In the genomic region with DNA sequence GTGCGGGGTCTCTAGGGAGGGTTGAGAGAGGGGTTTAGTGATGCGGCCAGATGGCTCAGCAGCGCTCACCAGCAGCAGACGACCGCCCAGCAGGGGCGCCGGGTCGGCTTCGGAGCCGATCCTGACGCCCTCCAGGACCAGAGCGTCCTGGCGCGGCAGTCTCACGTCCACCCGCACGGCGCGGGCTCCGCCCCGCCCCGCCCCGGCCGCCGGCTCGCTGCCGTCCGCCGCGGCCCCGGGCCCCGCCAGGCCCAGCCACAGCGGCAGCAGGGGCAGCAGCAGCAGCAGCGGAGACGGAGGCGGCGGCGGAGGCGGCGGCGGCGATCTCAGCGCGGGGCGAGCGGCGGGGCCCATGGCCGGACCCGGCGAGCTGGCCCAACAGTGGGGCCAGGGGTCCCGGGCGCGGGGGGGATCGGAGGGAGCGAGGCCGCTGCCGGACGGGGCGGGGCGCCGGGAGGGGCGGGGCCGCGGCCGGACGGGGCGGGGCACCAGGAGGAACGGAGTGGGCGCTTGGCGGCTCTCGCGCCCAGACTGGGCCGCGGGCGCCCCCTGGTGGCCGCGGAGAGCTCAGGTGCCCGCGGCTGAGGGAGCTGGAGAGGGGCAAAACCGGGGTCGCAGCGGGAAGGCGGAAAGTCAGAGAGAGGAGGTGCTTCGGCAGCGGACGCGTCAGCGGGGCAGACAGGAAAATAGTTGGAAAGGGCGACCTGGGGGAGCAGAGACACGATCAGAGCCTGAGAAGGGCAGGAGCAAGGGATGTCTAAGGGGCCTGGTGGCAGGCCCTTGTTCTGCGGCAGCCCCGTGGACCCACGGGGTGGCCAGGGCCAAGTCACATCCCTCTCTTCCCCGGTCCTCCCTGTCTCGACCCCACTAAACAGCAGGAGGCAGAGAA, we compare ENCODE assay signal across 8 cellular contexts. TPM values are rescaled to one million over a fixed set of nuclear protein-coding genes. Genes with fewer than 3 reads are reported as not detected.
A peak's percentile ranks its signal among the peaks of the same experiment; 100 is the strongest.
DNase-seq lines count a peak whose midpoint lies in the region; ATAC-seq and TF ChIP-seq lines count a peak whose summit lies in the region.

Gene RNF215, minus strand, starts transcription at position 452 of the 889 bp plus-strand sequence. Its CDS starts 98 bp downstream, at position 354.

- no peaks in the 10 kb centered on the region for H3K79me2 ChIP-seq in GM23338 (replicated peaks; ENCODE audit: insufficient read depth)

- intact Hi-C loops in adrenal gland (cut with DNase I), result loop anchor here (2.0 to 10.0 kb wide), 5 partner anchors 96 to 282 kb away; partner anchors contain the start of gene CASTOR1 (in 1 of the 2)
- intact Hi-C loops in heart right ventricle (cut with DNase I), result loop anchor here (1.0 to 10.0 kb wide), 14 partner anchors 35 to 280 kb away; partner anchors contain the start of genes CASTOR1 (in 3 of the 10), OSM (in 1 of the 10) and TBC1D10A (in 1 of the 10)
- intact Hi-C loops in upper lobe of right lung (cut with DNase I), result loop anchor here (5.0 kb wide), 1 partner anchor 100 kb away; the partner anchor contains the start of gene CASTOR1

- peak within 1 kb of the TSS; percentile 94 for H2AFZ ChIP-seq in GM23338

- no peaks in the 10 kb centered on the region for H3K36me3 ChIP-seq in GM23338 (ENCODE audit: insufficient read depth)
- H3K36me3 ChIP-seq in adrenal gland (replicated peaks in 1 of 2), result no peaks in the 10 kb centered on the region
- H3K36me3 ChIP-seq in heart right ventricle, result peaks cover 0 to 19% (median 0%) of the 10 kb centered on the region in 9 donors
- H3K36me3 ChIP-seq in upper lobe of right lung, result peaks cover 6% of the 10 kb centered on the region

- H3K4me3 ChIP-seq in GM23338 (peak within 1 kb of the TSS; percentile 73), adrenal gland (peak within 1 kb of the TSS in 1 of 4 donors; percentile 78), heart right ventricle (peak within 1 kb of the TSS; percentile 35 to 74 (median 62)), upper lobe of right lung (peak within 1 kb of the TSS; percentile 54)

- TF ChIP-seq CTCF in GM23338 (conservative IDR thresholded peaks at IDR 0.05; ENCODE audit: low read depth in 2 of 2), result peak; percentile 68 to 84
- TF ChIP-seq CTCF in adrenal gland (IDR thresholded peaks at IDR 0.05), result peak; percentile 79 to 98 (median 88)
- TF ChIP-seq CTCF in heart right ventricle (IDR thresholded peaks at IDR 0.05), result peak; percentile 88 to 99 (median 95)
- peak; percentile 97 for TF ChIP-seq CTCF in progenitor cell of endocrine pancreas (IDR thresholded peaks at IDR 0.05; ENCODE audit: unreplicated experiment)
- peak; percentile 83 for TF ChIP-seq CTCF in upper lobe of right lung (IDR thresholded peaks at IDR 0.05)

- H3K4me2 ChIP-seq in GM23338, result peak within 1 kb of the TSS; percentile 90

- H3K9me3 ChIP-seq in adrenal gland (replicated peaks in 1 of 3) (no peaks in the 10 kb centered on the region), heart right ventricle (no peaks in the 10 kb centered on the region), upper lobe of right lung (no peaks in the 10 kb centered on the region)

- H3K27ac Mint-ChIP-seq in GM23338, result peak within 1 kb of the TSS; percentile 88
- peak within 1 kb of the TSS; percentile 49 to 68 for H3K27ac Mint-ChIP-seq in T-cell
- peak within 1 kb of the TSS; percentile 79 for H3K27ac Mint-ChIP-seq in progenitor cell of endocrine pancreas

- H3K27me3 Mint-ChIP-seq in GM23338 (ENCODE audit: insufficient read depth, low read depth, poor library complexity) (peaks cover 13% of the 10 kb centered on the region), T-cell (no peaks in the 10 kb centered on the region), progenitor cell of endocrine pancreas (peaks cover 5% of the 10 kb centered on the region)

- CTCF ChIA-PET in T-cell (lab: Charles Lee), result interaction anchor here (0.6 to 4.5 kb wide), 17 partner anchors 18 to 606 kb away, joined by 3 to 83 read pairs (median 4); partner anchors contain the start of genes CASTOR1 (in 1 of the 2), MTFP1 (in 1 of the 2) and TBC1D10A (in 1 of the 2)

- H3F3A ChIP-seq in GM23338 (replicated peaks; ENCODE audit: low read depth), result no peaks in the 10 kb centered on the region

- ATAC-seq in GM23338, result peak; percentile 78
- peak; percentile 85 to 89 (median 86) for ATAC-seq in T-cell (replicated peaks in 1 of 4)
- ATAC-seq in heart right ventricle, result peak; percentile 86 to 96 (median 92)
- ATAC-seq in upper lobe of right lung, result peak; percentile 96

- H3K27ac ChIP-seq in GM23338 (ENCODE audit: low read depth), result 0 out of 2 replicates have a peak within 1 kb of the TSS, but pooled peaks have one; percentile 74
- H3K27ac ChIP-seq in adrenal gland, result peak within 1 kb of the TSS in 1 of 5 donors; percentile 95
- H3K27ac ChIP-seq in heart right ventricle, result peak within 1 kb of the TSS; percentile 52 to 84 (median 74)
- no peak within 1 kb of the TSS for H3K27ac ChIP-seq in upper lobe of right lung

- DNase-seq in ELR (ENCODE audit: low read depth) (peak; percentile 80), GM23338 (ENCODE audit: low spot score) (peak; percentile 97), M059J (ENCODE audit: low read depth) (peak; percentile 56), T-cell (peak; percentile 41 to 82 (median 68)), adrenal gland (peak; percentile 66 to 86 (median 80)), heart right ventricle (peak; percentile 78 to 90), progenitor cell of endocrine pancreas (ENCODE audit: low spot score, unreplicated experiment) (peak; percentile 89), upper lobe of right lung (peak; percentile 93)

- H3K27me3 ChIP-seq in GM23338 (ENCODE audit: insufficient read depth) (no peaks in the 10 kb centered on the region), adrenal gland (no peaks in the 10 kb centered on the region), heart right ventricle (peaks cover 0 to under 1% (median 0%) of the 10 kb centered on the region in 7 donors), upper lobe of right lung (no peaks in the 10 kb centered on the region)

- POLR2A ChIA-PET in T-cell (lab: Charles Lee), result interaction anchor here in 1 of 2 donors (0.6 kb wide), 1 partner anchor 480 kb away, joined by 3 read pairs; no protein-coding TSS in a partner anchor

- 1 to 3% (median 2%) methylated on average over 21 to 95 of the region's 95 CpGs for WGBS in adrenal gland, 4 donors
- WGBS in heart right ventricle, 2 donors, result 1 to 2% methylated on average over 71 to 94 of the region's 95 CpGs

- H3K4me3 Mint-ChIP-seq in GM23338 (peak within 1 kb of the TSS; percentile 87), T-cell (peak within 1 kb of the TSS; percentile 66 to 77 (median 73)), progenitor cell of endocrine pancreas (ENCODE audit: low read depth) (peak within 1 kb of the TSS; percentile 77)

- H3K36me3 Mint-ChIP-seq in GM23338 (ENCODE audit: low read depth) (peaks cover 10% of the 10 kb centered on the region), T-cell (no peaks in the 10 kb centered on the region), progenitor cell of endocrine pancreas (ENCODE audit: insufficient read depth) (peaks cover 1% of the 10 kb centered on the region)

- peaks cover 7% of the 10 kb centered on the region for H3K4me1 ChIP-seq in GM23338 (ENCODE audit: insufficient read depth)
- H3K4me1 ChIP-seq in adrenal gland (replicated peaks in 1 of 2), result peaks cover 0 to 13% of the 10 kb centered on the region in 2 donors
- peaks cover 4 to 26% (median 16%) of the 10 kb centered on the region in 9 donors for H3K4me1 ChIP-seq in heart right ventricle
- H3K4me1 ChIP-seq in upper lobe of right lung, result peaks cover 5% of the 10 kb centered on the region

- TF ChIP-seq POLR2A in adrenal gland (IDR thresholded peaks at IDR 0.05), result no peak

- H3K9me3 Mint-ChIP-seq in GM23338, result peaks cover 16% of the 10 kb centered on the region
- no peaks in the 10 kb centered on the region for H3K9me3 Mint-ChIP-seq in T-cell
- no peaks in the 10 kb centered on the region for H3K9me3 Mint-ChIP-seq in progenitor cell of endocrine pancreas (ENCODE audit: low read depth)

- H3K4me1 Mint-ChIP-seq in GM23338 (peaks cover 13% of the 10 kb centered on the region), T-cell (peaks cover 15 to 24% (median 20%) of the 10 kb centered on the region in 3 donors), progenitor cell of endocrine pancreas (ENCODE audit: low read depth) (peaks cover 10% of the 10 kb centered on the region)

- no peaks in the 10 kb centered on the region for H3K9me2 ChIP-seq in GM23338 (ENCODE audit: insufficient read depth)

- H4K20me1 ChIP-seq in GM23338 (replicated peaks; ENCODE audit: insufficient read depth), result no peaks in the 10 kb centered on the region

TF ChIP-seq in GM23338, 12 proteins besides CTCF, POLR2A, EP300 and RAD21:
- TF ChIP-seq CREB1 (CRISPR knock-in tag; IDR thresholded peaks at IDR 0.05; ENCODE audit: low read depth) (peak; percentile 34), EZH2 (IDR thresholded peaks at IDR 0.05; ENCODE audit: low read depth, unreplicated experiment) (no peak)

RNA-seq across cellular contexts. Expression of gene RNF215, which starts in this region (rescaled TPM):
- 12.4 and 13.9 TPM in 2 replicates for total RNA-seq in GM23338 (2014; rRNA removed; shearing (Covaris generic))
- polyA plus RNA-seq in GM23338 (2016; fragmentation: Nextera tagmentation; extraction: Ambion mirVana), result 1.8 and 3.3 TPM in 2 replicates
- 15.1 and 17.4 TPM in 2 replicates for total RNA-seq in M059J (2014; rRNA removed; shearing (Covaris generic))
- 1 to 10 TPM; 6.2 to 8.4 (median 6.3) TPM for total RNA-seq in T-cell
- total RNA-seq in adrenal gland, result 10 to 100 TPM in 5 of 8 donors, 1 to 10 TPM in 3; 8.8 to 20.1 (median 12.1) TPM
- polyA plus RNA-seq in adrenal gland, result 10 to 100 TPM in 2 of 3 donors, 1 to 10 TPM in 1; 2.0 to 17.4 (median 17.1) TPM
- 10 to 100 TPM in 1 of 10 donors, 1 to 10 TPM in 9; 3.4 to 10.5 (median 6.0) TPM for total RNA-seq in heart right ventricle
- 1 to 10 TPM; 4.9 to 7.2 TPM for polyA plus RNA-seq in heart right ventricle
- total RNA-seq in progenitor cell of endocrine pancreas, result 32.5 and 35.8 TPM in 2 replicates
- total RNA-seq in upper lobe of right lung, result 16.5 TPM
